27 cellular contexts compared by ENCODE assay signal in genomic region chr7:151708610-151709009, GRCh38.
"Had no signal": no experiment of that assay in that cellular context is flagged by ENCODE, and none has a peak within 500 bp of the region (broad histone marks: within the 10 kb centered on the region; RNA-seq: fewer than 3 reads in every experiment).

No MANE protein-coding gene starts in this region.

- H3K4me1 Mint-ChIP-seq: activated T-helper 17 cell treated with anti-CD3 and anti-CD28 coated beads, Interleukin-2, amount 50 U/mL, for 72 hours had no signal

- H3K9me3 Mint-ChIP-seq: activated B cell treated with CpG ODN at 0.5 μM for 24 hours; activated CD4-positive, alpha-beta memory T cell treated with anti-CD3 and anti-CD28 coated beads for 36 hours; activated CD4-positive, alpha-beta T cell treated with anti-CD3 and anti-CD28 coated beads, Interleukin-2, amount 10 ng/mL, durations not matched to agents 7 days and 5 days; activated naive CD4-positive, alpha-beta T cell treated with anti-CD3 and anti-CD28 coated beads, Interleukin-2, amount 50 U/mL, for 24 hours; activated T-helper 17 cell treated with anti-CD3 and anti-CD28 coated beads, Interleukin-2, amount 50 U/mL, for 72 hours had no signal

- H3K9me3 ChIP-seq: body of pancreas, MG63, SJSA1 had no signal

- H3K4me3 Mint-ChIP-seq: activated B cell treated with CpG ODN at 0.5 μM for 24 hours; activated CD4-positive, alpha-beta memory T cell treated with anti-CD3 and anti-CD28 coated beads for 36 hours; activated CD4-positive, alpha-beta T cell treated with anti-CD3 and anti-CD28 coated beads, Interleukin-2, amount 10 ng/mL, durations not matched to agents 7 days and 5 days; activated naive CD4-positive, alpha-beta T cell treated with anti-CD3 and anti-CD28 coated beads, Interleukin-2, amount 50 U/mL, for 24 hours; activated T-helper 17 cell treated with anti-CD3 and anti-CD28 coated beads, Interleukin-2, amount 50 U/mL, for 72 hours; T-helper 17 cell had no signal

- H3K4me3 ChIP-seq: body of pancreas, MG63, SJSA1 had no signal

- H3K36me3 Mint-ChIP-seq: activated CD4-positive, alpha-beta memory T cell treated with anti-CD3 and anti-CD28 coated beads for 36 hours had no signal

- H3K27ac ChIP-seq: body of pancreas, SJSA1 had no signal

- H3K27me3 ChIP-seq: body of pancreas, MG63, SJSA1 had no signal

- H3K27me3 Mint-ChIP-seq: activated B cell treated with CpG ODN at 0.5 μM for 24 hours; activated CD4-positive, alpha-beta memory T cell treated with anti-CD3 and anti-CD28 coated beads for 36 hours; activated CD4-positive, alpha-beta T cell treated with anti-CD3 and anti-CD28 coated beads, Interleukin-2, amount 10 ng/mL, durations not matched to agents 7 days and 5 days; activated naive CD4-positive, alpha-beta T cell treated with anti-CD3 and anti-CD28 coated beads, Interleukin-2, amount 50 U/mL, for 24 hours; activated T-helper 17 cell treated with anti-CD3 and anti-CD28 coated beads, Interleukin-2, amount 50 U/mL, for 72 hours; T-helper 17 cell had no signal

- DNase-seq: activated B cell treated with CpG ODN at 0.5 μM for 24 hours; activated CD4-positive, alpha-beta memory T cell treated with anti-CD3 and anti-CD28 coated beads for 36 hours; activated CD4-positive, alpha-beta T cell treated with anti-CD3 and anti-CD28 coated beads for 1 hour; activated CD4-positive, alpha-beta T cell treated with anti-CD3 and anti-CD28 coated beads, Interleukin-2, amount 10 ng/mL, durations not matched to agents 7 days and 5 days; activated CD8-positive, alpha-beta memory T cell treated with anti-CD3 and anti-CD28 coated beads for 24 hours; activated gamma-delta T cell; activated T-cell treated with anti-CD3 and anti-CD28 coated beads for 4 hours; activated T-cell treated with anti-CD3 and anti-CD28 coated beads, Interleukin-2, amount 50 U/mL, for 48 hours; aorta; body of pancreas; MG63; MV-4-11; NCI-H1092 treated with DMSO at 0.1 percent for 48 hours; NCI-H1417 treated with DMSO at 0.1 percent for 48 hours; NCI-H1694; NCI-H2029 treated with DMSO at 0.1 percent for 48 hours; NCI-H345; NCI-H510A; NCI-H526 treated with DMSO at 0.1 percent for 48 hours; NCI-H82; SHP77; T-helper 17 cell; T-helper 9 cell had no signal

- H3K27ac Mint-ChIP-seq: activated B cell treated with CpG ODN at 0.5 μM for 24 hours; activated CD4-positive, alpha-beta memory T cell treated with anti-CD3 and anti-CD28 coated beads for 36 hours; activated CD4-positive, alpha-beta T cell treated with anti-CD3 and anti-CD28 coated beads, Interleukin-2, amount 10 ng/mL, durations not matched to agents 7 days and 5 days; activated naive CD4-positive, alpha-beta T cell treated with anti-CD3 and anti-CD28 coated beads, Interleukin-2, amount 50 U/mL, for 24 hours; activated T-helper 17 cell treated with anti-CD3 and anti-CD28 coated beads, Interleukin-2, amount 50 U/mL, for 72 hours; T-helper 17 cell had no signal

- ATAC-seq: activated T-helper 17 cell treated with anti-CD3 and anti-CD28 coated beads, Interleukin-2, amount 50 U/mL, for 72 hours; body of pancreas; HepG2; T-helper 17 cell had no signal

- H3K36me3 ChIP-seq: MG63 had no signal
